21 cellular contexts compared by ENCODE assay signal in the genomic region with DNA sequence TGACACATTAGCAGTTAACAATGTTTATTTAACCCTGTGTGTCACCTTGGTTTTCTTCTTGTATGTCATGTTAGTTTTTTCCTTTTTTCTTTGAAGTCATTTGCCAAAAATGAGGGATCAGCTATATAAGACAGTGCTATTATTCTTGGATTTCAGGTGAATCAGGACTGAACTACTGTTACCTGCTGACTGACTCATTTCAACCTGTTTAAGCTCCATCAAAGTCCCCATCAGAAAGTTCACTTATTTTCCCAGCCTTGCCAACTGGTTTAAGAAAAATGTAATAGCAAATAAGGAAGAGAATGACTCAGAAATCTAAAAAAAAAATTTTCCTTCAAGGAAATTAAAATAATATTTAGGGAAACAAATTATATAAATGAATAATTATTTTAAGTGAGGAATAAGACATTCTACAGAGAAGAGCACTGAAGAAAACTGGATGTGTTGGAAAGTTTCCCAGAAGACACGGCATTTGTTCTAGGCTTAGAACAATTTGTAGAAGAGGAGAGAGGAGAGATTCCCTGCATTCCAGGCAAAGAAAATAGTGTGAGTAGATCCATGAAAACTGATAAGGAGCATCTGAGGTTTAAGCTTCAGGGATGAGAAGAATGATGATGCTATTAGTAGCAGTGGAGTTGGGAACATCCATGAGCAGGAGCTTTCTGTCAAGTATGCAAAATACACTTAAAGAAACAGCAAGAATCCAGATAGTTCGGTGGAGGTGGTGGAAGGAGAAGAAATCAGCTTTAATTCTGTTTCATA.
DNase-seq lines count a peak whose midpoint lies in the region; ATAC-seq, FAIRE-seq and TF ChIP-seq lines count a peak whose summit lies in the region.
"Had no signal": no experiment of that assay in that cellular context is flagged by ENCODE, and none has a peak within 500 bp of the region (broad histone marks: within the 10 kb centered on the region; RNA-seq: fewer than 3 reads in every experiment).

No MANE protein-coding gene starts in this region.

- H3K36me3 ChIP-seq in MM.1S (replicated peaks; ENCODE audit: insufficient read depth, low read length) (no peaks in the 10 kb centered on the region), OCI-LY7 (ENCODE audit: insufficient read depth, low read length) (no peaks in the 10 kb centered on the region)
- H3K36me3 ChIP-seq: cardiac muscle cell, gastroesophageal sphincter had no signal

- no peaks in the 10 kb centered on the region for H3K9me3 Mint-ChIP-seq in natural killer cell
- H3K9me3 Mint-ChIP-seq: nephron had no signal

- H3F3A ChIP-seq in MM.1S (ENCODE audit: insufficient read depth, low read length): no peaks in the 10 kb centered on the region

- BruUV-seq in OCI-LY7 (replicated peaks; lab: Mats Ljungman, UMichigan): no TSS peak

- H3K79me2 ChIP-seq in MM.1S (ENCODE audit: low read length) (no peaks in the 10 kb centered on the region), OCI-LY7 (ENCODE audit: insufficient read depth, low read depth, low read length) (no peaks in the 10 kb centered on the region)

- no peak overlapping the region for H3K27ac Mint-ChIP-seq in natural killer cell
- H3K27ac Mint-ChIP-seq: nephron had no signal

- POLR2A ChIA-PET in OCI-LY7 (lab: Charles Lee): no interaction called here

- no peak overlapping the region for H3K9ac ChIP-seq in MM.1S (ENCODE audit: low read length)

- no peak for ATAC-seq in natural killer cell
- ATAC-seq in GM18867 (IDR thresholded peaks at IDR 0.05; ENCODE audit: unreplicated experiment): no peak
- ATAC-seq: gastroesophageal sphincter had no signal

- TF ChIP-seq CTCF in AG10803 (conservative IDR thresholded peaks at IDR 0.05; ENCODE audit: low read length) (no peak), MM.1S (IDR thresholded peaks at IDR 0.05; ENCODE audit: low read length) (no peak), natural killer cell (IDR thresholded peaks at IDR 0.05) (no peak), OCI-LY7 (conservative IDR thresholded peaks at IDR 0.05; ENCODE audit: low read length) (no peak)

- peaks cover 7% of the 10 kb centered on the region for H3K4me1 ChIP-seq in MM.1S (ENCODE audit: low read length)
- H3K4me1 ChIP-seq in OCI-LY7 (ENCODE audit: insufficient read depth, low read length, poor library complexity, severe bottlenecking): no peaks in the 10 kb centered on the region
- H3K4me1 ChIP-seq: gastroesophageal sphincter had no signal

- no peaks in the 10 kb centered on the region for H3K9me2 ChIP-seq in MM.1S (replicated peaks; ENCODE audit: insufficient read depth, low read length)
- H3K9me2 ChIP-seq in OCI-LY7 (ENCODE audit: insufficient read depth, low read length): no peaks in the 10 kb centered on the region; the same call in 1 of the 2 replicates

- no peak overlapping the region for H3K27ac ChIP-seq in MM.1S (ENCODE audit: low read length)
- H3K27ac ChIP-seq in OCI-LY7 (ENCODE audit: low read depth, low read length, poor library complexity, severe bottlenecking): no peak overlapping the region
- H3K27ac ChIP-seq: cardiac muscle cell, gastroesophageal sphincter had no signal

- H3K4me3 ChIP-seq in AG10803 (ENCODE audit: low read length): no peak overlapping the region
- no peak overlapping the region for H3K4me3 ChIP-seq in MM.1S (ENCODE audit: low read length)
- H3K4me3 ChIP-seq in OCI-LY7 (ENCODE audit: low read depth, low read length, poor library complexity, severe bottlenecking): no peak overlapping the region
- H3K4me3 ChIP-seq: cardiac muscle cell, gastroesophageal sphincter, lung had no signal

- no peaks in the 10 kb centered on the region for H3K27me3 Mint-ChIP-seq in natural killer cell (ENCODE audit: low read depth in 2 of 2)

- no peaks in the 10 kb centered on the region for H3K27me3 ChIP-seq in MM.1S (replicated peaks; ENCODE audit: insufficient read depth, low read length)
- H3K27me3 ChIP-seq: cardiac muscle cell, gastroesophageal sphincter had no signal

- H3K4me2 ChIP-seq in MM.1S (ENCODE audit: low read depth, low read length): peak overlapping the region; percentile 19; the same call in 1 of the 2 replicates
- H3K4me2 ChIP-seq in OCI-LY7 (ENCODE audit: low read length): no peak overlapping the region

- peak; percentile 88 for FAIRE-seq in endometrium (lab: Jason Lieb, UNC)

- intact Hi-C loops in posterior vena cava (cut with DNase I): no loop called here
- intact Hi-C loops in natural killer cell (cut with micrococcal nuclease): no loop called here
- intact Hi-C loops in OCI-LY7 (cut with micrococcal nuclease; ENCODE audit: unreplicated experiment): no loop called here

- CTCF ChIA-PET in OCI-LY7 (lab: Charles Lee; ENCODE audit: unreplicated experiment): no interaction called here

- H2AFZ ChIP-seq in MM.1S (ENCODE audit: low read length): no peak overlapping the region
- H2AFZ ChIP-seq in OCI-LY7 (ENCODE audit: low read length): no peak overlapping the region

- H3K36me3 Mint-ChIP-seq in natural killer cell: no peaks in the 10 kb centered on the region

- DNase-seq in AG10803 (ENCODE audit: low read depth) (peak; percentile 59), MM.1S (no peak), myocyte (ENCODE audit: low read depth) (peak; percentile 52), posterior vena cava (ENCODE audit: low spot score) (no peak), natural killer cell (no peak), OCI-LY7 (ENCODE audit: low spot score) (no peak)
- DNase-seq: activated CD4-positive, alpha-beta T cell treated with anti-CD3 and anti-CD28 coated beads, Interleukin-2, amount 50 U/mL, for 4 hours; activated naive CD4-positive, alpha-beta T cell treated with anti-CD3 and anti-CD28 coated beads, Interleukin-2, amount 50 U/mL, for 16 hours; AML-193; Calu3; effector memory CD4-positive, alpha-beta T cell; GDM1; NCI-H1105 treated with DMSO at 0.1 percent for 48 hours; NCI-H2171; substantia nigra had no signal

- H3K9me3 ChIP-seq in MM.1S (replicated peaks; ENCODE audit: insufficient read depth, low read length) (no peaks in the 10 kb centered on the region), OCI-LY7 (ENCODE audit: low read length) (no peaks in the 10 kb centered on the region)
- H3K9me3 ChIP-seq: gastroesophageal sphincter had no signal

- no peak overlapping the region for H3K4me3 Mint-ChIP-seq in natural killer cell
- H3K4me3 Mint-ChIP-seq: nephron had no signal

- H4K20me1 ChIP-seq in MM.1S (ENCODE audit: insufficient read depth, low read length) (no peaks in the 10 kb centered on the region), OCI-LY7 (ENCODE audit: insufficient read depth, low read length) (no peaks in the 10 kb centered on the region)

- H3K4me1 Mint-ChIP-seq in natural killer cell: peaks cover 9 to 10% of the 10 kb centered on the region in 2 donors

Comparison
In these comparisons a context has a peak if more than half of its experiments do, and no peak if none do; other contexts are left out.
1. DNase-seq: peak in AG10803 (single experiment) and myocyte (single experiment); none in MM.1S (single experiment), posterior vena cava (single experiment), natural killer cell (single experiment) and OCI-LY7 (single experiment).